ENCODE assay signal across 8 cellular contexts in genomic region chr7:155356323-155357105, GRCh38. TPM values are rescaled to one million over a fixed set of nuclear protein-coding genes. Genes with fewer than 3 reads are reported as not detected.
DNase-seq lines count a peak whose midpoint lies in the region; ATAC-seq, FAIRE-seq and TF ChIP-seq lines count a peak whose summit lies in the region.

No MANE protein-coding gene starts in this region.

- no peak overlapping the region for H3K23ac ChIP-seq in mesenchymal stem cell (ENCODE audit: low read length in 2 of 2)

- no peak overlapping the region for H2BK12ac ChIP-seq in mesenchymal stem cell (ENCODE audit: low read length in 2 of 2)

- H3K27ac ChIP-seq in WERI-Rb-1 (no peak overlapping the region), mesenchymal stem cell (ENCODE audit: low read length, poor library complexity, severe bottlenecking) (no peak overlapping the region)

- ATAC-seq in GM21526 (IDR thresholded peaks at IDR 0.05; ENCODE audit: low FRiP score, unreplicated experiment) (no peak), HG03045 (IDR thresholded peaks at IDR 0.05; ENCODE audit: unreplicated experiment) (no peak)

- no peak overlapping the region for H3K14ac ChIP-seq in mesenchymal stem cell (ENCODE audit: low read length in 2 of 2)

- no TSS peak for BruUV-seq in Calu3 (replicated peaks; lab: Mats Ljungman, UMichigan)

- no peak overlapping the region for H3K27ac Mint-ChIP-seq in Calu3 (ENCODE audit: unreplicated experiment)
- no peak overlapping the region for H3K27ac Mint-ChIP-seq in activated T-helper 1 cell treated with anti-CD3 and anti-CD28 coated beads, Interleukin-12 subunit alpha, Interleukin-12 subunit beta, Interleukin-2, Interleukin-4 antibody, amounts not matched to agents 30 ng/mL and 10 ng/mL and 1 ng/mL, durations not matched to agents 14 hours and 24 hours and 36 hours

- peaks cover 89% of the 10 kb centered on the region for H3K27me3 Mint-ChIP-seq in Calu3 (ENCODE audit: unreplicated experiment)
- H3K27me3 Mint-ChIP-seq in activated T-helper 1 cell treated with anti-CD3 and anti-CD28 coated beads, Interleukin-12 subunit alpha, Interleukin-12 subunit beta, Interleukin-2, Interleukin-4 antibody, amounts not matched to agents 30 ng/mL and 10 ng/mL and 1 ng/mL, durations not matched to agents 14 hours and 24 hours and 36 hours (ENCODE audit: insufficient read depth) = no peaks in the 10 kb centered on the region

- H2AK5ac ChIP-seq in mesenchymal stem cell (ENCODE audit: low read length, severe bottlenecking) = no peak overlapping the region

- no peak overlapping the region for H3K4me3 ChIP-seq in WERI-Rb-1 (ENCODE audit: low read depth, low read length)
- no peak overlapping the region for H3K4me3 ChIP-seq in mesenchymal stem cell (ENCODE audit: insufficient read depth in 1 of 2, low read depth in 1 of 2, low read length in 2 of 2)

- no peak overlapping the region for H3K9ac ChIP-seq in mesenchymal stem cell (ENCODE audit: low read length)

- H3K36me3 ChIP-seq in WERI-Rb-1 = no peaks in the 10 kb centered on the region
- no peaks in the 10 kb centered on the region for H3K36me3 ChIP-seq in mesenchymal stem cell (ENCODE audit: control insufficient read depth in 1 of 2, insufficient read depth in 2 of 2, low read depth in 1 of 2, low read length in 2 of 2)

- no peak overlapping the region for H2AFZ ChIP-seq in mesenchymal stem cell (ENCODE audit: low read depth, low read length)

- H3K79me1 ChIP-seq in mesenchymal stem cell (replicated peaks; ENCODE audit: low read length, poor library complexity, severe bottlenecking) = no peaks in the 10 kb centered on the region

- CTCF ChIA-PET in Calu3 (lab: Charles Lee) = interaction anchor here (0.6 to 2.1 kb wide), 2 partner anchors 16 to 429 kb away, joined by 3 to 17 read pairs; no protein-coding TSS in a partner anchor

- H3K18ac ChIP-seq in mesenchymal stem cell (ENCODE audit: low read depth in 1 of 2, low read length in 2 of 2) = no peak overlapping the region

- no peaks in the 10 kb centered on the region for H3K36me3 Mint-ChIP-seq in Calu3 (ENCODE audit: insufficient read depth, unreplicated experiment)
- no peaks in the 10 kb centered on the region for H3K36me3 Mint-ChIP-seq in activated T-helper 1 cell treated with anti-CD3 and anti-CD28 coated beads, Interleukin-12 subunit alpha, Interleukin-12 subunit beta, Interleukin-2, Interleukin-4 antibody, amounts not matched to agents 30 ng/mL and 10 ng/mL and 1 ng/mL, durations not matched to agents 14 hours and 24 hours and 36 hours (ENCODE audit: low read depth)

- FAIRE-seq in HTR-8/SVneo (lab: Jason Lieb, UNC) = no peak

- H3K4me1 Mint-ChIP-seq in Calu3 (ENCODE audit: low read depth, unreplicated experiment) = no peaks in the 10 kb centered on the region
- no peaks in the 10 kb centered on the region for H3K4me1 Mint-ChIP-seq in activated T-helper 1 cell treated with anti-CD3 and anti-CD28 coated beads, Interleukin-12 subunit alpha, Interleukin-12 subunit beta, Interleukin-2, Interleukin-4 antibody, amounts not matched to agents 30 ng/mL and 10 ng/mL and 1 ng/mL, durations not matched to agents 14 hours and 24 hours and 36 hours (ENCODE audit: low read depth)

- H4K91ac ChIP-seq in mesenchymal stem cell (ENCODE audit: low read length) = no peak overlapping the region

- H3K4me3 Mint-ChIP-seq in Calu3 (ENCODE audit: low read depth, unreplicated experiment) = no peak overlapping the region
- no peak overlapping the region for H3K4me3 Mint-ChIP-seq in activated T-helper 1 cell treated with anti-CD3 and anti-CD28 coated beads, Interleukin-12 subunit alpha, Interleukin-12 subunit beta, Interleukin-2, Interleukin-4 antibody, amounts not matched to agents 30 ng/mL and 10 ng/mL and 1 ng/mL, durations not matched to agents 14 hours and 24 hours and 36 hours

- peak; percentile 15 for TF ChIP-seq CTCF in Calu3 (IDR thresholded peaks at IDR 0.05; ENCODE audit: unreplicated experiment)
- peak; percentile 47 for TF ChIP-seq CTCF in WERI-Rb-1 (IDR thresholded peaks at IDR 0.05; ENCODE audit: low read depth, low read length)

- 49% methylated on average over 11 of the region's 14 CpGs for WGBS in mesenchymal stem cell

- no peak overlapping the region for H2BK5ac ChIP-seq in mesenchymal stem cell (ENCODE audit: low read depth, low read length, poor library complexity, severe bottlenecking)

- H3K9me3 Mint-ChIP-seq in Calu3 (ENCODE audit: low read depth, unreplicated experiment) = peaks cover 5% of the 10 kb centered on the region
- H3K9me3 Mint-ChIP-seq in activated T-helper 1 cell treated with anti-CD3 and anti-CD28 coated beads, Interleukin-12 subunit alpha, Interleukin-12 subunit beta, Interleukin-2, Interleukin-4 antibody, amounts not matched to agents 30 ng/mL and 10 ng/mL and 1 ng/mL, durations not matched to agents 14 hours and 24 hours and 36 hours = no peaks in the 10 kb centered on the region

- intact Hi-C loops in Calu3 (cut with micrococcal nuclease; ENCODE audit: unreplicated experiment) = loop anchor here (1.0 kb wide), 1 partner anchor 429 kb away; no protein-coding TSS in a partner anchor
- intact Hi-C loops in activated T-helper 1 cell treated with anti-CD3 and anti-CD28 coated beads, Interleukin-12 subunit alpha, Interleukin-12 subunit beta, Interleukin-2, Interleukin-4 antibody, amounts not matched to agents 30 ng/mL and 10 ng/mL and 1 ng/mL, durations not matched to agents 14 hours and 24 hours and 36 hours (cut with micrococcal nuclease) = no loop called here

- H3K9me3 ChIP-seq in WERI-Rb-1 (ENCODE audit: severe bottlenecking) (no peaks in the 10 kb centered on the region), mesenchymal stem cell (ENCODE audit: control insufficient read depth, low read length) (no peaks in the 10 kb centered on the region)

- H2BK120ac ChIP-seq in mesenchymal stem cell (ENCODE audit: low read depth, low read length) = no peak overlapping the region

- peak; percentile 66 for DNase-seq in Calu3
- peak; percentile 28 for DNase-seq in HTR-8/SVneo (ENCODE audit: insufficient read length, low spot score)
- peak; percentile 44 for DNase-seq in WERI-Rb-1
- peak; percentile 10 for DNase-seq in mesenchymal stem cell
- DNase-seq in activated T-helper 1 cell treated with anti-CD3 and anti-CD28 coated beads, Interleukin-12 subunit alpha, Interleukin-12 subunit beta, Interleukin-2, Interleukin-4 antibody, amounts not matched to agents 30 ng/mL and 10 ng/mL and 1 ng/mL, durations not matched to agents 14 hours and 24 hours and 36 hours (ENCODE audit: low spot score) = no peak
- no peak for DNase-seq in activated effector memory CD4-positive, alpha-beta T cell treated with Interleukin-2 at 50 U/mL for 16 hours

- no peak overlapping the region for H3K4me2 ChIP-seq in mesenchymal stem cell (ENCODE audit: low read length, poor library complexity, severe bottlenecking)

- no peaks in the 10 kb centered on the region for H3K27me3 ChIP-seq in WERI-Rb-1 (ENCODE audit: insufficient read depth, low read depth, severe bottlenecking)
- peaks cover 41 to 73% of the 10 kb centered on the region in 2 experiments for H3K27me3 ChIP-seq in mesenchymal stem cell (ENCODE audit: control insufficient read depth in 1 of 2, insufficient read depth in 1 of 2, low read length in 2 of 2)

- no peak overlapping the region for H3K4ac ChIP-seq in mesenchymal stem cell (ENCODE audit: low read depth in 1 of 2, low read length in 2 of 2)

- H3K4me1 ChIP-seq in mesenchymal stem cell (ENCODE audit: control insufficient read depth, insufficient read depth, low read depth, low read length) = no peaks in the 10 kb centered on the region

- H4K8ac ChIP-seq in mesenchymal stem cell (ENCODE audit: low read length) = no peak overlapping the region

- no peak overlapping the region for H2BK15ac ChIP-seq in mesenchymal stem cell (ENCODE audit: low read depth, poor library complexity, severe bottlenecking)

RNA-seq across cellular contexts. Expression of gene INSIG1, which starts 58.8 kb away (rescaled TPM):
- 60.0 and 71.3 TPM in 2 replicates for total RNA-seq in Calu3 (2022)
- polyA plus RNA-seq in mesenchymal stem cell (2013, experiment 1 of 2) = 274 TPM
- 281 TPM for polyA plus RNA-seq in mesenchymal stem cell (2013, experiment 2 of 2)
- 87.7 and 89.9 TPM in 2 replicates for total RNA-seq in activated T-helper 1 cell treated with anti-CD3 and anti-CD28 coated beads, Interleukin-12 subunit alpha, Interleukin-12 subunit beta, Interleukin-2, Interleukin-4 antibody, amounts not matched to agents 30 ng/mL and 10 ng/mL and 1 ng/mL, durations not matched to agents 14 hours and 24 hours and 36 hours

Comparison
In these comparisons a context has a peak if more than half of its experiments do, and no peak if none do; other contexts are left out.
1. DNase-seq: peak in Calu3 (single experiment), HTR-8/SVneo (single experiment), WERI-Rb-1 (single experiment) and mesenchymal stem cell (single experiment); none in activated T-helper 1 cell treated with anti-CD3 and anti-CD28 coated beads, Interleukin-12 subunit alpha, Interleukin-12 subunit beta, Interleukin-2, Interleukin-4 antibody, amounts not matched to agents 30 ng/mL and 10 ng/mL and 1 ng/mL, durations not matched to agents 14 hours and 24 hours and 36 hours (single experiment) and activated effector memory CD4-positive, alpha-beta T cell treated with Interleukin-2 at 50 U/mL for 16 hours (single experiment).